ENCODE assay signal across 9 cellular contexts in the genomic region with DNA sequence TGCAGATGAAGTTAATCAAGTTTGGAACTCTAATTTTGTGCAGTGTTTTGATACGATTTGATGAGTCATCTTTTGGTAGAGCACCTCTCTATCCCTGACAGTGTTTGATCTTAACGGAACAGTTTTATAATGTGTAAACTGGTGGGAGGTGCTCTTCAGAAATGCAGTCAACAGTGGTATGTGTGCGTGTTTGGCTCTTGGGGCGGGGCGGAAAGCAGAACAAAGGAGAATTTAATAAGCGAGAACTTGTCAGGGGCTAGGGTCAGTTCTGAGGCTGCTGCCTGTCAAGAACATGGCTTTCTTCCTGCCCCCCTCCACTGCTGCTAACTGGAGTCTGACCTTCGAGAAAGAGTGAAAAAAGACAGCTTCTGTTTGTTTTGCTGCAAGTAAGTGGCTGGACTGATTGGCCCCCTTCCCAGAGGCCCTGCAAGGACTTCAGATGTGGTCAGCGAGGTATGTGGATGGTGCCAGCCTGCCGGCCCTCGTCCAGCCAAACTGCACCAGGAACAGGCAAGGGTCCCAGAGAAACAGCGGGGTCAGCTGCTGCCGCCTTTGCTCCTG. TPM values are rescaled to one million over a fixed set of nuclear protein-coding genes. Genes with fewer than 3 reads are reported as not detected.
A peak's percentile ranks its signal among the peaks of the same experiment; 100 is the strongest.
DNase-seq lines count a peak whose midpoint lies in the region; ATAC-seq and TF ChIP-seq lines count a peak whose summit lies in the region.
"Had no signal": no experiment of that assay in that cellular context is flagged by ENCODE, and none has a peak within 500 bp of the region (broad histone marks: within the 10 kb centered on the region; RNA-seq: fewer than 3 reads in every experiment).

No MANE protein-coding gene starts in this region.

- peak overlapping the region; percentile 21 for H3K4me3 Mint-ChIP-seq in Calu3 (ENCODE audit: low read depth, unreplicated experiment)
- H3K4me3 Mint-ChIP-seq: naive B cell had no signal

- no peaks in the 10 kb centered on the region for H3K9me3 Mint-ChIP-seq in Calu3 (ENCODE audit: low read depth, unreplicated experiment)
- H3K9me3 Mint-ChIP-seq: naive B cell had no signal

- TSS peak; percentile 28 for BruUV-seq in Calu3 (replicated peaks; lab: Mats Ljungman, UMichigan)

- peaks cover 67% of the 10 kb centered on the region for H3K36me3 Mint-ChIP-seq in Calu3 (ENCODE audit: insufficient read depth, unreplicated experiment)
- H3K36me3 Mint-ChIP-seq: naive B cell had no signal

- peak overlapping the region; percentile 46 for H3K4me2 ChIP-seq in smooth muscle cell

- H3K36me3 ChIP-seq in iPS-18a (ENCODE audit: control insufficient read depth, low read depth, low read length) (peaks cover 33% of the 10 kb centered on the region), smooth muscle cell (ENCODE audit: low read depth) (no peaks in the 10 kb centered on the region)

- peaks cover 58% of the 10 kb centered on the region for H3K4me1 Mint-ChIP-seq in Calu3 (ENCODE audit: low read depth, unreplicated experiment)

- H4K20me1 ChIP-seq in smooth muscle cell (ENCODE audit: low read depth), result no peaks in the 10 kb centered on the region

- DNase-seq in Calu3, result peak; percentile 87
- peak; percentile 3 for DNase-seq in smooth muscle cell (lab: John Stamatoyannopoulos, UW; ENCODE audit: unreplicated experiment)
- no peak for DNase-seq in NCI-H1105 (lab: John Stamatoyannopoulos, UW)
- DNase-seq in NOMO-1 (lab: John Stamatoyannopoulos, UW; ENCODE audit: unreplicated experiment in 2 of 2), result no peak
- DNase-seq: naive B cell had no signal

- no peaks in the 10 kb centered on the region for H3K27me3 Mint-ChIP-seq in Calu3 (ENCODE audit: unreplicated experiment)
- H3K27me3 Mint-ChIP-seq: naive B cell had no signal

- H3K9me3 ChIP-seq in iPS-18a (ENCODE audit: control insufficient read depth, low read depth, low read length) (no peaks in the 10 kb centered on the region), smooth muscle cell (replicated peaks; ENCODE audit: low read depth) (no peaks in the 10 kb centered on the region)

- no peaks in the 10 kb centered on the region for H3K79me2 ChIP-seq in smooth muscle cell (ENCODE audit: low read depth)

- no peak overlapping the region for H2AFZ ChIP-seq in smooth muscle cell (ENCODE audit: low read depth)

- 26% methylated on average over 12 of the region's 12 CpGs for WGBS in smooth muscle cell (ENCODE audit: low lambda C conversion rate)

- no peak overlapping the region for H3K4me3 ChIP-seq in iPS-18a (ENCODE audit: low read length)
- H3K4me3 ChIP-seq in smooth muscle cell, result no peak overlapping the region

- peak overlapping the region; percentile 50 for H3K27ac Mint-ChIP-seq in Calu3 (ENCODE audit: unreplicated experiment)

- ATAC-seq in SK-N-SH treated with all-trans-retinoic acid at 6 μM for 48 hours (peak; percentile 85), GM18502 (IDR thresholded peaks at IDR 0.05; ENCODE audit: poor library complexity, unreplicated experiment) (no peak)

- H3K9ac ChIP-seq in iPS-18a (ENCODE audit: low read length) (no peak overlapping the region), smooth muscle cell (ENCODE audit: low read depth) (peak overlapping the region; percentile 0)

- no peak for TF ChIP-seq CTCF in Calu3 (IDR thresholded peaks at IDR 0.05; ENCODE audit: unreplicated experiment)
- TF ChIP-seq CTCF in smooth muscle cell (IDR thresholded peaks at IDR 0.05; ENCODE audit: borderline replicate concordance, insufficient read depth, poor library complexity, severe bottlenecking), result no peak

- H3K27ac ChIP-seq in angular gyrus (ENCODE audit: low read depth, low read length) (peak overlapping the region; percentile 67), iPS-18a (ENCODE audit: low read length) (peak overlapping the region; percentile 3), smooth muscle cell (ENCODE audit: low read depth) (peak overlapping the region; percentile 68)

- H3K27me3 ChIP-seq in iPS-18a (ENCODE audit: control insufficient read depth, insufficient read depth, low read length), result no peaks in the 10 kb centered on the region
- H3K27me3 ChIP-seq in smooth muscle cell (ENCODE audit: low read depth), result no peaks in the 10 kb centered on the region

- CTCF ChIA-PET in Calu3 (lab: Charles Lee), result interaction anchor here (1.0 to 1.5 kb wide), 6 partner anchors 10 to 59 kb away, joined by 3 to 13 read pairs (median 6); partner anchors contain the start of gene SAE1

- H3K4me1 ChIP-seq in iPS-18a (ENCODE audit: control insufficient read depth, low read depth, low read length) (no peaks in the 10 kb centered on the region), smooth muscle cell (ENCODE audit: low read depth) (peaks cover 7% of the 10 kb centered on the region)

- intact Hi-C loops in Calu3 (cut with micrococcal nuclease; ENCODE audit: unreplicated experiment), result loop anchor here (5.0 kb wide), 1 partner anchor 38 kb away; no protein-coding TSS in a partner anchor

- H3F3A ChIP-seq in smooth muscle cell (ENCODE audit: low read depth), result peaks cover 11% of the 10 kb centered on the region

TF ChIP-seq in SK-N-SH treated with all-trans-retinoic acid at 6 μM for 48 hours, 23 proteins besides CTCF, POLR2A, EP300 and RAD21:
- TF ChIP-seq PPARA (CRISPR knock-in tag; IDR thresholded peaks at IDR 0.05; ENCODE audit: borderline replicate concordance) (no peak), ISL1 (CRISPR knock-in tag; IDR thresholded peaks at IDR 0.05) (peak; percentile 68), CSDC2 (CRISPR knock-in tag; IDR thresholded peaks at IDR 0.05) (0 out of 2 replicates have a peak, but pooled peaks have one; percentile 11), BACH2 (CRISPR knock-in tag; IDR thresholded peaks at IDR 0.05; ENCODE audit: borderline replicate concordance) (peak; percentile 74; the same call in 1 of the 2 replicates), TCF4 (CRISPR knock-in tag; IDR thresholded peaks at IDR 0.05; ENCODE audit: borderline replicate concordance) (peak; percentile 71), PATZ1 (CRISPR knock-in tag; IDR thresholded peaks at IDR 0.05; ENCODE audit: borderline replicate concordance) (peak; percentile 33; the same call in 1 of the 2 replicates), TSHZ2 (CRISPR knock-in tag; IDR thresholded peaks at IDR 0.05) (no peak)
- TF ChIP-seq, protein P1, sequence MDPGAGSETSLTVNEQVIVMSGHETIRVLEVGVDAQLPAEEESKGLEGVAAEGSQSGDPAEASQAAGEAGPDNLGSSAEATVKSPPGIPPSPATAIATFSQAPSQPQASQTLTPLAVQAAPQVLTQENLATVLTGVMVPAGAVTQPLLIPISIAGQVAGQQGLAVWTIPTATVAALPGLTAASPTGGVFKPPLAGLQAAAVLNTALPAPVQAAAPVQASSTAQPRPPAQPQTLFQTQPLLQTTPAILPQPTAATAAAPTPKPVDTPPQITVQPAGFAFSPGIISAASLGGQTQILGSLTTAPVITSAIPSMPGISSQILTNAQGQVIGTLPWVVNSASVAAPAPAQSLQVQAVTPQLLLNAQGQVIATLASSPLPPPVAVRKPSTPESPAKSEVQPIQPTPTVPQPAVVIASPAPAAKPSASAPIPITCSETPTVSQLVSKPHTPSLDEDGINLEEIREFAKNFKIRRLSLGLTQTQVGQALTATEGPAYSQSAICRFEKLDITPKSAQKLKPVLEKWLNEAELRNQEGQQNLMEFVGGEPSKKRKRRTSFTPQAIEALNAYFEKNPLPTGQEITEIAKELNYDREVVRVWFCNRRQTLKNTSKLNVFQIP (CRISPR knock-in tag; IDR thresholded peaks at IDR 0.05; ENCODE audit: borderline replicate concordance, low read depth), result no peak

RNA-seq across cellular contexts. Expression of gene BBC3, which starts 40.8 kb away (rescaled TPM):
- total RNA-seq in Calu3 (2022) (8.6 and 9.8 TPM in 2 replicates), smooth muscle cell (8.2 and 10.2 TPM in 2 replicates)
- 28.2 and 29.9 TPM in 2 replicates for polyA plus RNA-seq in smooth muscle cell

RNA-seq across cellular contexts. Expression of gene SAE1, which starts 59.6 kb away (rescaled TPM):
- total RNA-seq in Calu3 (2022) (169 and 174 TPM in 2 replicates), smooth muscle cell (65.9 and 67.4 TPM in 2 replicates)
- polyA plus RNA-seq in smooth muscle cell, result 70.8 and 89.4 TPM in 2 replicates

Comparison
In these comparisons a context has a peak if more than half of its experiments do, and no peak if none do; other contexts are left out.
1. DNase-seq: peak in Calu3 (single experiment) and smooth muscle cell (single experiment); none in NCI-H1105 (single experiment) and NOMO-1 (0 of 2).
2. H3K27ac ChIP-seq: peak in every context shown above with its lines; median percentile 68 in smooth muscle cell; 67 in angular gyrus; 3 in iPS-18a.